In the genomic region with DNA sequence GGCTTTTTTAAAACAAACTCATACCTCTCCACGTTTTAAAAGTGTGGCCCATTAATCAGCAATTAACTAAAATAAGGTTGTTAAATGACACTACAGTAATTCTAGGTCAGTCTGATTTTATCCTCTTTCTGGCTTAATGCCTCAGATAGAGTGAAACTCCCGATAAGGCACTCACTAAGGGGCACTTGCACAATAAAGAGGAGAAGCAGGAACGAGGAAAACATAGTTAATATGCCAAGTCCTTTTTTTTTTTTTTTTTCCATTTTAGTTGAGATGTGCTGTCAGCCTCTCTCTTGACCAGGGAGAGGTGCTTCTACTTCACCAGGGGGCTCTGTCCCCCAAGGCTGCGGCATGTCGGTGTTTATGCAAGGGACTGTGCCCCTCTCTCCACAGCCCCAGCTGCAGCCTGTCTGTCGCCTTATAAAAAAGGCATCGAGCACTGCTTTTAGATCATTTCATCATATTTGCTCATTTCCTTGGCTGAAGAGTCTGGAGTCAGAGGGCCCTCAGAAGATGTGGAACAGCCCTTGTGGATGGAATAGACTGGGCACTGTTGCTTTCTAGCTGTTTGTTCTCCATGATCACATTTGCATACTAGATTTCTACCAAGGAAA, we compare ENCODE assay signal across 28 cellular contexts.
DNase-seq lines count a peak whose midpoint lies in the region; ATAC-seq and TF ChIP-seq lines count a peak whose summit lies in the region.
"Had no signal": no experiment of that assay in that cellular context is flagged by ENCODE, and none has a peak within 500 bp of the region (broad histone marks: within the 10 kb centered on the region; RNA-seq: fewer than 3 reads in every experiment).

No MANE protein-coding gene starts in this region.

- no peak overlapping the region for H3K4me3 Mint-ChIP-seq in activated T-helper 17 cell treated with anti-CD3 and anti-CD28 coated beads, Interleukin-2, amount 50 U/mL, for 72 hours
- H3K4me3 Mint-ChIP-seq: activated naive CD8-positive, alpha-beta T cell treated with anti-CD3 and anti-CD28 coated beads, Interleukin-2, amount 50 U/mL, for 24 hours; activated T-cell treated with anti-CD3 and anti-CD28 coated beads, Interleukin-2, amount 50 U/mL, for 24 hours; brain; CD8-positive, alpha-beta T cell; effector memory CD8-positive, alpha-beta T cell; IgD-negative memory B cell had no signal

- H3K27me3 ChIP-seq in right atrium auricular region: no peaks in the 10 kb centered on the region
- no peaks in the 10 kb centered on the region for H3K27me3 ChIP-seq in lower lobe of right lung (ENCODE audit: low read depth)
- H3K27me3 ChIP-seq in aorta (ENCODE audit: control insufficient read depth in 1 of 2, insufficient read depth in 2 of 2, low read length in 1 of 2): no peaks in the 10 kb centered on the region
- H3K27me3 ChIP-seq: colonic mucosa had no signal

- H3K4me3 ChIP-seq in right atrium auricular region: no peak overlapping the region
- no peak overlapping the region for H3K4me3 ChIP-seq in fibroblast of the aortic adventitia (ENCODE audit: low read depth, low read length)
- peak overlapping the region; percentile 9 for H3K4me3 ChIP-seq in lower lobe of right lung
- H3K4me3 ChIP-seq in aorta (ENCODE audit: low read length in 2 of 2): no peak overlapping the region
- H3K4me3 ChIP-seq: colonic mucosa, HAP-1, PC-9 had no signal

- H3K27ac ChIP-seq in right atrium auricular region (peak overlapping the region in 1 of 2 donors; percentile 12), lower lobe of right lung (no peak overlapping the region), aorta (ENCODE audit: low read depth in 1 of 2, low read length in 2 of 2) (no peak overlapping the region)
- H3K27ac ChIP-seq: colonic mucosa, parathyroid adenoma, PC-9 had no signal

- intact Hi-C loops in Right ventricle myocardium superior (cut with DNase I): no loop called here
- intact Hi-C loops in lower lobe of right lung (cut with DNase I): no loop called here
- intact Hi-C loops in aorta (cut with DNase I): no loop called here

- H3K9me3 Mint-ChIP-seq in activated T-helper 17 cell treated with anti-CD3 and anti-CD28 coated beads, Interleukin-2, amount 50 U/mL, for 72 hours: no peaks in the 10 kb centered on the region
- H3K9me3 Mint-ChIP-seq: activated naive CD8-positive, alpha-beta T cell treated with anti-CD3 and anti-CD28 coated beads, Interleukin-2, amount 50 U/mL, for 24 hours; activated T-cell treated with anti-CD3 and anti-CD28 coated beads, Interleukin-2, amount 50 U/mL, for 24 hours; brain; CD8-positive, alpha-beta T cell; IgD-negative memory B cell had no signal

- H3K27ac Mint-ChIP-seq in activated T-helper 17 cell treated with anti-CD3 and anti-CD28 coated beads, Interleukin-2, amount 50 U/mL, for 72 hours: no peak overlapping the region
- H3K27ac Mint-ChIP-seq: activated naive CD8-positive, alpha-beta T cell treated with anti-CD3 and anti-CD28 coated beads, Interleukin-2, amount 50 U/mL, for 24 hours; activated T-cell treated with anti-CD3 and anti-CD28 coated beads, Interleukin-2, amount 50 U/mL, for 24 hours; brain; CD8-positive, alpha-beta T cell; effector memory CD8-positive, alpha-beta T cell; IgD-negative memory B cell had no signal

- DNase-seq in Right ventricle myocardium superior (peak; percentile 48), right atrium auricular region (ENCODE audit: low spot score) (no peak), fibroblast of the aortic adventitia (ENCODE audit: low read depth) (peak; percentile 64), lower lobe of right lung (no peak), aorta (no peak), OCI-M2 (lab: John Stamatoyannopoulos, UW; ENCODE audit: unreplicated experiment) (no peak)
- DNase-seq: 8988T; activated CD4-positive, alpha-beta T cell treated with anti-CD3 and anti-CD28 coated beads for 48 hours; activated naive CD8-positive, alpha-beta T cell treated with anti-CD3 and anti-CD28 coated beads, Interleukin-2, amount 50 U/mL, for 24 hours; activated T-cell treated with anti-CD3 and anti-CD28 coated beads, Interleukin-2, amount 50 U/mL, for 24 hours; CD8-positive, alpha-beta T cell; colonic mucosa; effector memory CD8-positive, alpha-beta T cell; NCI-H1092; NCI-H187 treated with DMSO at 0.1 percent for 48 hours; NCI-H2171 treated with DMSO at 0.1 percent for 48 hours; NCI-H510A treated with DMSO at 0.1 percent for 48 hours; PC-9; SHP77; stimulated activated naive CD4-positive, alpha-beta T cell treated with Interleukin-2 at 50 U/mL for 16 hours had no signal

- no peaks in the 10 kb centered on the region for H3K4me1 Mint-ChIP-seq in activated T-helper 17 cell treated with anti-CD3 and anti-CD28 coated beads, Interleukin-2, amount 50 U/mL, for 72 hours
- H3K4me1 Mint-ChIP-seq: activated naive CD8-positive, alpha-beta T cell treated with anti-CD3 and anti-CD28 coated beads, Interleukin-2, amount 50 U/mL, for 24 hours had no signal

- H3K27me3 Mint-ChIP-seq in activated T-helper 17 cell treated with anti-CD3 and anti-CD28 coated beads, Interleukin-2, amount 50 U/mL, for 72 hours: no peaks in the 10 kb centered on the region
- H3K27me3 Mint-ChIP-seq: activated naive CD8-positive, alpha-beta T cell treated with anti-CD3 and anti-CD28 coated beads, Interleukin-2, amount 50 U/mL, for 24 hours; activated T-cell treated with anti-CD3 and anti-CD28 coated beads, Interleukin-2, amount 50 U/mL, for 24 hours; brain; effector memory CD8-positive, alpha-beta T cell; IgD-negative memory B cell had no signal

- H3K9me3 ChIP-seq in right atrium auricular region (no peaks in the 10 kb centered on the region), lower lobe of right lung (no peaks in the 10 kb centered on the region), aorta (ENCODE audit: control insufficient read depth, low read length) (no peaks in the 10 kb centered on the region)
- H3K9me3 ChIP-seq: colonic mucosa, HAP-1 had no signal

- ATAC-seq in Right ventricle myocardium superior (ENCODE audit: poor library complexity): peak; percentile 63
- peak; percentile 19 to 44 for ATAC-seq in lower lobe of right lung
- ATAC-seq in aorta (ENCODE audit: low FRiP score): peak; percentile 59
- no peak for ATAC-seq in GM21723 (IDR thresholded peaks at IDR 0.05; ENCODE audit: unreplicated experiment)
- no peak for ATAC-seq in activated T-helper 17 cell treated with anti-CD3 and anti-CD28 coated beads, Interleukin-2, amount 50 U/mL, for 72 hours (replicated peaks)
- ATAC-seq: activated naive CD8-positive, alpha-beta T cell treated with anti-CD3 and anti-CD28 coated beads, Interleukin-2, amount 50 U/mL, for 24 hours; CD8-positive, alpha-beta T cell; effector memory CD8-positive, alpha-beta T cell; esophagus mucosa; sciatic nerve had no signal

- 17 to 18% methylated on average over 7 of the region's 7 CpGs for WGBS in aorta, 2 donors

- H3K36me3 Mint-ChIP-seq in activated T-helper 17 cell treated with anti-CD3 and anti-CD28 coated beads, Interleukin-2, amount 50 U/mL, for 72 hours (ENCODE audit: low read depth): no peaks in the 10 kb centered on the region
- H3K36me3 Mint-ChIP-seq: brain; CD8-positive, alpha-beta T cell; IgD-negative memory B cell had no signal

- H3K36me3 ChIP-seq in right atrium auricular region: no peaks in the 10 kb centered on the region
- H3K36me3 ChIP-seq in lower lobe of right lung: no peaks in the 10 kb centered on the region
- H3K36me3 ChIP-seq in aorta (ENCODE audit: control insufficient read depth in 1 of 2, insufficient read depth in 2 of 2, low read length in 1 of 2): no peaks in the 10 kb centered on the region
- H3K36me3 ChIP-seq: colonic mucosa, HAP-1 had no signal

- H3K4me1 ChIP-seq in right atrium auricular region (peaks cover 0 to 43% of the 10 kb centered on the region in 2 donors), lower lobe of right lung (no peaks in the 10 kb centered on the region), aorta (ENCODE audit: control insufficient read depth in 1 of 2, insufficient read depth in 2 of 2, low read length in 2 of 2) (peaks cover 1 to 2% of the 10 kb centered on the region in 2 donors)
- H3K4me1 ChIP-seq: colonic mucosa, HAP-1, parathyroid adenoma had no signal

- TF ChIP-seq CTCF in right atrium auricular region (IDR thresholded peaks at IDR 0.05) (no peak), fibroblast of the aortic adventitia (IDR thresholded peaks at IDR 0.05; ENCODE audit: insufficient read depth, low read length) (no peak), lower lobe of right lung (IDR thresholded peaks at IDR 0.05) (no peak)

Comparison
In these comparisons a context has a peak if more than half of its experiments do, and no peak if none do; other contexts are left out.
1. DNase-seq: peak in Right ventricle myocardium superior (single experiment) and fibroblast of the aortic adventitia (single experiment); none in right atrium auricular region (single experiment), lower lobe of right lung (single experiment), aorta (0 of 2) and OCI-M2 (single experiment).
2. ATAC-seq: peak in Right ventricle myocardium superior (single experiment), lower lobe of right lung (2 of 2) and aorta (single experiment); none in GM21723 (single experiment) and activated T-helper 17 cell treated with anti-CD3 and anti-CD28 coated beads, Interleukin-2, amount 50 U/mL, for 72 hours (single experiment).